16 cellular contexts compared by ENCODE assay signal in genomic region chr5:1975898-1976765, GRCh38.
A peak's percentile ranks its signal among the peaks of the same experiment; 100 is the strongest.
DNase-seq lines count a peak whose midpoint lies in the region; ATAC-seq, FAIRE-seq and TF ChIP-seq lines count a peak whose summit lies in the region.
"Had no signal": no experiment of that assay in that cellular context is flagged by ENCODE, and none has a peak within 500 bp of the region (broad histone marks: within the 10 kb centered on the region; RNA-seq: fewer than 3 reads in every experiment).

No MANE protein-coding gene starts in this region.

- no peaks in the 10 kb centered on the region for H3K9me2 ChIP-seq in hepatocyte (replicated peaks; ENCODE audit: insufficient read depth)

- peaks cover 31% of the 10 kb centered on the region for H3K4me1 ChIP-seq in RWPE2 (ENCODE audit: insufficient read depth, poor library complexity, severe bottlenecking)
- H3K4me1 ChIP-seq in hepatocyte (ENCODE audit: insufficient read depth) = no peaks in the 10 kb centered on the region
- H3K4me1 ChIP-seq: SJSA1 had no signal

- H3K9me3 ChIP-seq in RWPE2 (ENCODE audit: severe bottlenecking) (no peaks in the 10 kb centered on the region), hepatocyte (ENCODE audit: low read depth) (no peaks in the 10 kb centered on the region)
- H3K9me3 ChIP-seq: SJSA1 had no signal

- H3K4me1 Mint-ChIP-seq in activated CD4-positive, alpha-beta memory T cell treated with anti-CD3 and anti-CD28 coated beads for 36 hours (ENCODE audit: low read depth) = no peaks in the 10 kb centered on the region

- no peak overlapping the region for H3K27ac Mint-ChIP-seq in activated CD4-positive, alpha-beta memory T cell treated with anti-CD3 and anti-CD28 coated beads for 36 hours
- H3K27ac Mint-ChIP-seq: CD4-positive, alpha-beta T cell had no signal

- POLR2A ChIA-PET in activated CD4-positive, alpha-beta memory T cell treated with anti-CD3 and anti-CD28 coated beads for 36 hours (lab: Charles Lee) = no interaction called here

- no peak overlapping the region for H3K4me3 Mint-ChIP-seq in activated CD4-positive, alpha-beta memory T cell treated with anti-CD3 and anti-CD28 coated beads for 36 hours
- H3K4me3 Mint-ChIP-seq: CD4-positive, alpha-beta T cell; neural crest cell had no signal

- FAIRE-seq in D721Med (lab: Jason Lieb, UNC) = no peak

- CTCF ChIA-PET in activated CD4-positive, alpha-beta memory T cell treated with anti-CD3 and anti-CD28 coated beads for 36 hours (lab: Charles Lee) = no interaction called here

- H3K36me3 Mint-ChIP-seq in activated CD4-positive, alpha-beta memory T cell treated with anti-CD3 and anti-CD28 coated beads for 36 hours = no peaks in the 10 kb centered on the region

- H3K4me2 ChIP-seq in hepatocyte = no peak overlapping the region

- peaks cover 34% of the 10 kb centered on the region for H3K27me3 Mint-ChIP-seq in activated CD4-positive, alpha-beta memory T cell treated with anti-CD3 and anti-CD28 coated beads for 36 hours

- H3K36me3 ChIP-seq in RWPE2 (ENCODE audit: low read depth) (no peaks in the 10 kb centered on the region), hepatocyte (replicated peaks; ENCODE audit: insufficient read depth, low read depth) (no peaks in the 10 kb centered on the region)
- H3K36me3 ChIP-seq: cardiac muscle cell, SJSA1 had no signal

- no peak for ATAC-seq in RWPE2 (ENCODE audit: low read depth)

- H3K79me2 ChIP-seq in hepatocyte = no peaks in the 10 kb centered on the region

- DNase-seq in D721Med (ENCODE audit: insufficient read length, low spot score) = no peak
- DNase-seq in HT-29 (ENCODE audit: low spot score) = peak; percentile 25
- no peak for DNase-seq in RWPE2 (ENCODE audit: low spot score)
- no peak for DNase-seq in hepatocyte (ENCODE audit: low spot score)
- DNase-seq in posterior vena cava (ENCODE audit: low spot score) = no peak
- DNase-seq in middle frontal gyrus (ENCODE audit: extremely low spot score, low spot score) = no peak
- no peak for DNase-seq in activated CD4-positive, alpha-beta memory T cell treated with anti-CD3 and anti-CD28 coated beads for 36 hours
- no peak for DNase-seq in GDM1 (lab: John Stamatoyannopoulos, UW)
- DNase-seq: activated naive CD4-positive, alpha-beta T cell treated with anti-CD3 and anti-CD28 coated beads, Interleukin-2, amount 50 U/mL, for 16 hours; CD4-positive, alpha-beta T cell; hypothalamus; NCI-H146; stimulated activated naive CD4-positive, alpha-beta T cell had no signal

- 83% methylated on average over 12 of the region's 12 CpGs for WGBS in hepatocyte (ENCODE audit: low lambda C conversion rate, missing lambda C conversion rate)

- no peaks in the 10 kb centered on the region for H3K9me3 Mint-ChIP-seq in activated CD4-positive, alpha-beta memory T cell treated with anti-CD3 and anti-CD28 coated beads for 36 hours
- H3K9me3 Mint-ChIP-seq: CD4-positive, alpha-beta T cell had no signal

- H4K20me1 ChIP-seq in hepatocyte (ENCODE audit: insufficient read depth, poor library complexity, severe bottlenecking) = no peaks in the 10 kb centered on the region

- H3K27ac ChIP-seq in RWPE2 (ENCODE audit: poor library complexity, severe bottlenecking) (peak overlapping the region; percentile 93), hepatocyte (no peak overlapping the region)
- H3K27ac ChIP-seq: cardiac muscle cell, SJSA1 had no signal

- H2AFZ ChIP-seq in hepatocyte = no peak overlapping the region

- peak; percentile 6 for TF ChIP-seq CTCF in D721Med (IDR thresholded peaks at IDR 0.05; ENCODE audit: insufficient read depth, missing control alignments)
- peak; percentile 39 for TF ChIP-seq CTCF in RWPE2 (IDR thresholded peaks at IDR 0.05; ENCODE audit: poor library complexity, severe bottlenecking)
- TF ChIP-seq CTCF in hepatocyte (IDR thresholded peaks at IDR 0.05; ENCODE audit: poor library complexity) = peak; percentile 11

- H3K27me3 ChIP-seq in RWPE2 (ENCODE audit: insufficient read depth, poor library complexity, severe bottlenecking) (no peaks in the 10 kb centered on the region), hepatocyte (peaks cover 5% of the 10 kb centered on the region)

- intact Hi-C loops in posterior vena cava (cut with DNase I) = no loop called here
- intact Hi-C loops in activated CD4-positive, alpha-beta memory T cell treated with anti-CD3 and anti-CD28 coated beads for 36 hours (cut with micrococcal nuclease) = no loop called here

- H3K4me3 ChIP-seq in RWPE2 (ENCODE audit: severe bottlenecking) (no peak overlapping the region), hepatocyte (no peak overlapping the region)
- H3K4me3 ChIP-seq: cardiac muscle cell, SJSA1 had no signal
